Comparison of ENCODE assay signal across 14 cellular contexts in genomic region chr10:101902032-101902799, GRCh38. TPM values are rescaled to one million over a fixed set of nuclear protein-coding genes. Genes with fewer than 3 reads are reported as not detected.
DNase-seq lines count a peak whose midpoint lies in the region; ATAC-seq and TF ChIP-seq lines count a peak whose summit lies in the region.
"Had no signal": no experiment of that assay in that cellular context is flagged by ENCODE, and none has a peak within 500 bp of the region (broad histone marks: within the 10 kb centered on the region; RNA-seq: fewer than 3 reads in every experiment).

No MANE protein-coding gene starts in this region.

- no peaks in the 10 kb centered on the region for H4K20me1 ChIP-seq in DOHH2 (ENCODE audit: control insufficient read depth, insufficient read depth, low read depth, low read length)

- 90 to 92% methylated on average over 6 of the region's 6 CpGs for WGBS in testis, 2 donors

- H3K27ac Mint-ChIP-seq in immature natural killer cell: peak overlapping the region in 2 of 6 donors; percentile 40 to 71
- H3K27ac Mint-ChIP-seq: activated CD4-positive, alpha-beta T cell treated with anti-CD3 and anti-CD28 coated beads, Interleukin-2, amount 10 ng/mL, durations not matched to agents 24 days and 14 days; progenitor cell of endocrine pancreas; T-cell had no signal

- H3K9me3 ChIP-seq in DOHH2 (ENCODE audit: control insufficient read depth, insufficient read depth, low read length): no peaks in the 10 kb centered on the region
- H3K9me3 ChIP-seq in iPS-18a (ENCODE audit: control insufficient read depth, low read depth, low read length): no peaks in the 10 kb centered on the region
- no peaks in the 10 kb centered on the region for H3K9me3 ChIP-seq in testis

- peaks cover 4 to 5% (median 4%) of the 10 kb centered on the region in 3 donors for H3K36me3 Mint-ChIP-seq in immature natural killer cell

- peaks cover 12 to 20% of the 10 kb centered on the region in 2 donors for H3K4me1 Mint-ChIP-seq in immature natural killer cell

- peak overlapping the region; percentile 19 for H3K9ac ChIP-seq in iPS-18a (ENCODE audit: low read length)

- intact Hi-C loops in testis (cut with DNase I; ENCODE audit: low total_unique reads): no loop called here

- H3K79me2 ChIP-seq in DOHH2 (ENCODE audit: control insufficient read depth, low read length): no peaks in the 10 kb centered on the region

- H3K27me3 Mint-ChIP-seq in immature natural killer cell (ENCODE audit: low read depth in 3 of 3): no peaks in the 10 kb centered on the region
- H3K27me3 Mint-ChIP-seq: activated CD4-positive, alpha-beta T cell treated with anti-CD3 and anti-CD28 coated beads, Interleukin-2, amount 10 ng/mL, durations not matched to agents 24 days and 14 days; progenitor cell of endocrine pancreas; T-cell had no signal

- ATAC-seq in GM21447 (IDR thresholded peaks at IDR 0.05; ENCODE audit: unreplicated experiment): peak; percentile 28
- no peak for ATAC-seq in GM18517 (IDR thresholded peaks at IDR 0.05; ENCODE audit: unreplicated experiment)
- ATAC-seq: K562, T-cell had no signal

- H3K9me2 ChIP-seq in DOHH2 (replicated peaks; ENCODE audit: control insufficient read depth, low read length): no peaks in the 10 kb centered on the region

- H3K4me1 ChIP-seq in DOHH2 (ENCODE audit: control insufficient read depth, low read length) (peaks cover 64% of the 10 kb centered on the region), iPS-18a (ENCODE audit: control insufficient read depth, low read depth, low read length) (peaks cover 35% of the 10 kb centered on the region), testis (no peaks in the 10 kb centered on the region)

- H3K36me3 ChIP-seq in DOHH2 (ENCODE audit: control insufficient read depth, low read length) (no peaks in the 10 kb centered on the region), iPS-18a (ENCODE audit: control insufficient read depth, low read depth, low read length) (no peaks in the 10 kb centered on the region), testis (ENCODE audit: low read depth, missing control alignments) (no peaks in the 10 kb centered on the region)

- H3K27ac ChIP-seq in DOHH2 (ENCODE audit: low read depth, low read length) (0 out of 2 replicates have a peak overlapping the region, but pooled peaks have one; percentile 8), iPS-18a (ENCODE audit: low read length) (peak overlapping the region; percentile 32), testis (no peak overlapping the region)

- DNase-seq in NCI-H146 treated with DMSO at 0.1 percent for 48 hours (lab: John Stamatoyannopoulos, UW; ENCODE audit: unreplicated experiment): peak; percentile 80
- no peak for DNase-seq in testis
- DNase-seq in immature natural killer cell: no peak
- no peak for DNase-seq in activated CD4-positive, alpha-beta T cell treated with anti-CD3 and anti-CD28 coated beads, Interleukin-2, amount 50 U/mL, for 48 hours
- DNase-seq: activated CD4-positive, alpha-beta T cell treated with anti-CD3 and anti-CD28 coated beads, Interleukin-2, amount 10 ng/mL, durations not matched to agents 24 days and 14 days; AML-193 had no signal

- H3K4me3 ChIP-seq in DOHH2 (ENCODE audit: low read length) (no peak overlapping the region), iPS-18a (ENCODE audit: low read length) (no peak overlapping the region), testis (no peak overlapping the region)
- H3K4me3 ChIP-seq: K562 had no signal

- H3K4me2 ChIP-seq in DOHH2 (ENCODE audit: low read length): peak overlapping the region; percentile 49

- no peaks in the 10 kb centered on the region for H3K9me3 Mint-ChIP-seq in immature natural killer cell
- H3K9me3 Mint-ChIP-seq: activated CD4-positive, alpha-beta T cell treated with anti-CD3 and anti-CD28 coated beads, Interleukin-2, amount 10 ng/mL, durations not matched to agents 24 days and 14 days; T-cell had no signal

- H3F3A ChIP-seq in DOHH2 (ENCODE audit: control insufficient read depth, insufficient read depth): no peaks in the 10 kb centered on the region

- H3K4me3 Mint-ChIP-seq in immature natural killer cell: no peak overlapping the region
- H3K4me3 Mint-ChIP-seq: activated CD4-positive, alpha-beta T cell treated with anti-CD3 and anti-CD28 coated beads, Interleukin-2, amount 10 ng/mL, durations not matched to agents 24 days and 14 days; T-cell had no signal

- no peaks in the 10 kb centered on the region for H3K27me3 ChIP-seq in DOHH2 (ENCODE audit: control insufficient read depth, low read length)
- no peaks in the 10 kb centered on the region for H3K27me3 ChIP-seq in iPS-18a (ENCODE audit: control insufficient read depth, insufficient read depth, low read length)
- H3K27me3 ChIP-seq in testis: no peaks in the 10 kb centered on the region

- TF ChIP-seq POLR2A in testis (IDR thresholded peaks at IDR 0.05): no peak

- TF ChIP-seq CTCF in DOHH2 (IDR thresholded peaks at IDR 0.05; ENCODE audit: low read depth, low read length, poor library complexity, severe bottlenecking) (no peak), testis (IDR thresholded peaks at IDR 0.05) (no peak)

RNA-seq across cellular contexts. Expression of gene KCNIP2, which starts 58.6 kb away (rescaled TPM):
- total RNA-seq in testis: 1 to 10 TPM; 5.6 to 6.8 TPM
- polyA plus RNA-seq in testis (ENCODE audit: insufficient read depth, low read depth, low replicate concordance) (5.1 TPM), immature natural killer cell (not detected)
- total RNA-seq: H4 had no signal

Comparison
In these comparisons a context has a peak if more than half of its experiments do, and no peak if none do; other contexts are left out.
1. H3K27ac ChIP-seq: peak in DOHH2 (single experiment) and iPS-18a (single experiment); none in testis (0 of 2).